2 cellular contexts compared by ENCODE assay signal in genomic region chr14:76152333-76152681, GRCh38.
A peak's percentile ranks its signal among the peaks of the same experiment; 100 is the strongest.
TF ChIP-seq lines count a peak whose summit lies in the region.

No MANE protein-coding gene starts in this region.

TF ChIP-seq in HEK293, 187 proteins besides CTCF, POLR2A, EP300 and RAD21 (continued from another document):
- TF ChIP-seq ZNF335 (tag by site-specific recombination; conservative IDR thresholded peaks at IDR 0.05): peak; percentile 63
- 0 out of 2 replicates have a peak, but pooled peaks have one; percentile 8 for TF ChIP-seq KLF9 (tag by site-specific recombination; IDR thresholded peaks at IDR 0.05; ENCODE audit: low read depth)
- peak; percentile 54 for TF ChIP-seq ZBTB26 (tag by site-specific recombination; optimal IDR thresholded peaks at IDR 0.05)
- TF ChIP-seq REST (tag by site-specific recombination; IDR thresholded peaks at IDR 0.05): peak; percentile 84
- no peak for TF ChIP-seq ZNF558 (tag by site-specific recombination; IDR thresholded peaks at IDR 0.05)
- TF ChIP-seq MZF1 (tag by site-specific recombination; IDR thresholded peaks at IDR 0.05; ENCODE audit: borderline replicate concordance): peak; percentile 7; the same call in 1 of the 2 replicates
- 0 out of 2 replicates have a peak, but pooled peaks have one; percentile 29 for TF ChIP-seq ZBTB8A (tag by site-specific recombination; IDR thresholded peaks at IDR 0.05)
- peak; percentile 75 for TF ChIP-seq ZFHX2 (tag by site-specific recombination; conservative IDR thresholded peaks at IDR 0.05)
- TF ChIP-seq KLF7 (tag by site-specific recombination; IDR thresholded peaks at IDR 0.05; ENCODE audit: borderline replicate concordance): no peak

TF ChIP-seq in WTC11, 78 proteins besides CTCF, POLR2A, EP300 and RAD21 (continued from another document):
- TF ChIP-seq ARID4B (CRISPR knock-in tag; IDR thresholded peaks at IDR 0.05; ENCODE audit: borderline replicate concordance): no peak
- no peak for TF ChIP-seq ZNF532 (CRISPR knock-in tag; IDR thresholded peaks at IDR 0.05; ENCODE audit: borderline replicate concordance)
- TF ChIP-seq USF1 (CRISPR knock-in tag; IDR thresholded peaks at IDR 0.05): no peak
- TF ChIP-seq RORB (CRISPR knock-in tag; IDR thresholded peaks at IDR 0.05): no peak
- no peak for TF ChIP-seq SOX15 (CRISPR knock-in tag; IDR thresholded peaks at IDR 0.05)
- no peak for TF ChIP-seq ZMAT4 (CRISPR knock-in tag; IDR thresholded peaks at IDR 0.05)
- TF ChIP-seq HMGA2 (CRISPR knock-in tag; IDR thresholded peaks at IDR 0.05): no peak
- TF ChIP-seq ATF3 (CRISPR knock-in tag; conservative IDR thresholded peaks at IDR 0.05): no peak
- no peak for TF ChIP-seq ZNF671 (CRISPR knock-in tag; IDR thresholded peaks at IDR 0.05)
- no peak for TF ChIP-seq JAZF1 (CRISPR knock-in tag; IDR thresholded peaks at IDR 0.05)
- TF ChIP-seq ZNF396 (CRISPR knock-in tag; IDR thresholded peaks at IDR 0.05; ENCODE audit: borderline replicate concordance): no peak
TF ChIP-seq in WTC11: peak in this region for 0.
